In the genomic region with DNA sequence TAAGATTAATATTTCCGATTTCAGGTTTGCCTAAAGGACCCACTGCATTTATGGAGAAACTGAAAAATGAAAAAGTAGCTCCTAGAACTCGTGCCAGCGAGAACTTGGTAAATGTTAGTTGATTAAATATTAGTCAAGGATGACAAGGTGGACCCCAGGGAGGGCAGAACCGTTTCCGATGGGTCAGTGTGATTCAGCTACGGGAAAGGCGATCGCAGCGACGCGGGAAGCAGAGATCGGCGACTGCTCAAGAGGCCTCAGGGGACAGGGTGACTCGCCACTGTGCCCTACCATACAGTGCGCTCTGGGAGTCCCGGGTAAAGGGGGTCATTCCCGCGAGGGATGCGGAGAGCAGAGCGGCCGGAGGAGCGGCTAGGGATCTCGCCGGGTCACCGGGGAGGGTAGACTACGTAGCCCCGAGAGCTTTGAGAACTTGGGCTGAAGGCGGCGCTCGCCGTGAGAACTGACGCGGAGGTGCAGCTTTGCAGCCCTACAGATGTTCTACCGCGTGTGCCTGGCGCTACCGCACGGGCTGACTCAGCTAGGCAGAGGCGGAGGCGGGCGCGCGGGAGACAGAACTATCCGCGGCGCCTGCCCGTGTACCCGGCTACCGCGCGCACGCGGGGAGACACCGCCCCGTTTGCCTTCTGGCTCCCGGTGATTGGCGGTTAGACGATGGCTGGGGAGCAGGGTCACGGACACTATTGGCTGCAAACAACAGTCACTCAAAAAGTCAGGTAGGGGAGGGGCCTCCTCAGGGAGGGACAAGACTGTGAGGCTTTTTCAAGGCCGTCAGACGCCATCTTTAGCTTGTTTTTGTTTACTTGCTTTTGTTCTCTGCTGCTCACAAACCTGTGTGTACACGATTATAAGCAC, we compare ENCODE assay signal across 1 cellular context.
TF ChIP-seq lines count a peak whose summit lies in the region.

No MANE protein-coding gene starts in this region.

TF ChIP-seq in H1, 55 proteins besides CTCF, POLR2A, EP300 and RAD21 (continued from another document):
- peak; percentile 97 for TF ChIP-seq SP1 (IDR thresholded peaks at IDR 0.05; ENCODE audit: low read depth, low read length)
